29 cellular contexts compared by ENCODE assay signal in the genomic region with DNA sequence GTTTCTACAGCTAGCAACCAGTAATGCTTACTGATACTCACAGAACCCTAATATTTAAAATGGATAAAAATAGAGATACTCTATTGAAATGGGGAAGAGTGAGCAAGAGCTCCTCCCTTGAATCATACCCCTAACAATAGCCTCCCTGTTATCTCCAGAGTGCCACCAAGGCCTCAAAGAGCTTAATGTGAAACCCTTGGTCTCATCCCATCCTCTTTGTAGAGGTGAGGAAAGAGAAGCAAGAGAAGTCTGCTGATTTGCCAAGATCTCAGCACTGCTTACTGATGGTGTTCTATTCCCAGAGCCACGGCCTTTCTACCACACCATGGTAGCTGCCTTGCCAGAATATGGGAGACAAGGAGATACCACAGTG.
"Had no signal": no experiment of that assay in that cellular context is flagged by ENCODE, and none has a peak within 500 bp of the region (broad histone marks: within the 10 kb centered on the region; RNA-seq: fewer than 3 reads in every experiment).

No MANE protein-coding gene starts in this region.

- H3K27ac Mint-ChIP-seq: mesothelial cell of epicardium; natural killer cell; nephron progenitor cell; stimulated activated naive B cell treated with anti-CD40 and anti-IgM and Interleukin-4, amounts not matched to agents 10 μg/mL and 1 μg/mL and 100 μg/mL, for 72 hours; stimulated activated naive CD8-positive, alpha-beta T cell treated with anti-CD3 and anti-CD28 coated beads, Interleukin-15, Interleukin-2, amounts not matched to agents 100 ng/mL and 50 ng/mL, for 24 hours; type B pancreatic cell had no signal

- H3K9me3 Mint-ChIP-seq: mesothelial cell of epicardium; naive B cell; natural killer cell; stimulated activated naive CD8-positive, alpha-beta T cell treated with anti-CD3 and anti-CD28 coated beads, Interleukin-15, Interleukin-2, amounts not matched to agents 100 ng/mL and 50 ng/mL, for 24 hours; type B pancreatic cell had no signal

- H3K4me3 Mint-ChIP-seq: mesothelial cell of epicardium; naive B cell; natural killer cell; nephron progenitor cell; stimulated activated naive B cell treated with anti-CD40 and anti-IgM and Interleukin-4, amounts not matched to agents 10 μg/mL and 1 μg/mL and 100 μg/mL, for 72 hours; stimulated activated naive CD8-positive, alpha-beta T cell treated with anti-CD3 and anti-CD28 coated beads, Interleukin-15, Interleukin-2, amounts not matched to agents 100 ng/mL and 50 ng/mL, for 24 hours; type B pancreatic cell had no signal

- DNase-seq: kidney glomerular epithelial cell; left colon; left lung; lower lobe of right lung; mammary epithelial cell; mesendoderm; naive B cell; natural killer cell; nephron progenitor cell; retina; stimulated activated CD4-positive, alpha-beta T cell treated with anti-CD3 and anti-CD28 coated beads, Interleukin-12 subunit alpha, Interleukin-12 subunit beta, amount 100 ng/mL, for 4 hours; stimulated activated CD4-positive, alpha-beta T cell treated with anti-CD3 and anti-CD28 coated beads, Interleukin-15, amount 100 ng/mL, for 24 hours; stimulated activated CD4-positive, alpha-beta T cell treated with anti-CD3 and anti-CD28 coated beads, Interleukin-2, amount 100 ng/mL, for 24 hours; stimulated activated CD4-positive, alpha-beta T cell treated with anti-CD3 and anti-CD28 coated beads, Interleukin-4, amount 100 ng/mL, for 1 hour; stimulated activated naive B cell treated with anti-CD40 and anti-IgM and Interleukin-4, amounts not matched to agents 10 μg/mL and 1 μg/mL and 100 μg/mL, for 72 hours; uterus had no signal

- H3K4me1 ChIP-seq: prostate gland, uterus had no signal

- H3K9me3 ChIP-seq: left lung, lower lobe of right lung, ovary, prostate gland, suprapubic skin, thoracic aorta, tibial nerve, uterus had no signal

- H3K27ac ChIP-seq: heart right ventricle, hepatocyte, left lung, lower lobe of right lung, ovary, prostate gland, skin epidermis, suprapubic skin, thoracic aorta, tibial nerve, uterus had no signal

- H3K27me3 ChIP-seq: heart right ventricle, left lung, ovary, suprapubic skin, tibial nerve, uterus had no signal

- ATAC-seq: heart right ventricle; left colon; left lung; lower lobe of right lung; natural killer cell; right cardiac atrium; sciatic nerve; stimulated activated naive B cell treated with anti-CD40 and anti-IgM and Interleukin-4, amounts not matched to agents 10 μg/mL and 1 μg/mL and 100 μg/mL, for 72 hours had no signal

- H3K4me3 ChIP-seq: heart right ventricle, hepatocyte, left lung, lower lobe of right lung, ovary, prostate gland, skin epidermis, suprapubic skin, thoracic aorta, tibial nerve, uterus had no signal

- H3K36me3 Mint-ChIP-seq: mesothelial cell of epicardium; naive B cell; natural killer cell; stimulated activated naive B cell treated with anti-CD40 and anti-IgM and Interleukin-4, amounts not matched to agents 10 μg/mL and 1 μg/mL and 100 μg/mL, for 72 hours; type B pancreatic cell had no signal

- H3K36me3 ChIP-seq: heart right ventricle, left lung, lower lobe of right lung, ovary, prostate gland, suprapubic skin, thoracic aorta, tibial nerve, uterus had no signal

- H3K4me1 Mint-ChIP-seq: natural killer cell had no signal
